8 cellular contexts compared by ENCODE assay signal in the genomic region with DNA sequence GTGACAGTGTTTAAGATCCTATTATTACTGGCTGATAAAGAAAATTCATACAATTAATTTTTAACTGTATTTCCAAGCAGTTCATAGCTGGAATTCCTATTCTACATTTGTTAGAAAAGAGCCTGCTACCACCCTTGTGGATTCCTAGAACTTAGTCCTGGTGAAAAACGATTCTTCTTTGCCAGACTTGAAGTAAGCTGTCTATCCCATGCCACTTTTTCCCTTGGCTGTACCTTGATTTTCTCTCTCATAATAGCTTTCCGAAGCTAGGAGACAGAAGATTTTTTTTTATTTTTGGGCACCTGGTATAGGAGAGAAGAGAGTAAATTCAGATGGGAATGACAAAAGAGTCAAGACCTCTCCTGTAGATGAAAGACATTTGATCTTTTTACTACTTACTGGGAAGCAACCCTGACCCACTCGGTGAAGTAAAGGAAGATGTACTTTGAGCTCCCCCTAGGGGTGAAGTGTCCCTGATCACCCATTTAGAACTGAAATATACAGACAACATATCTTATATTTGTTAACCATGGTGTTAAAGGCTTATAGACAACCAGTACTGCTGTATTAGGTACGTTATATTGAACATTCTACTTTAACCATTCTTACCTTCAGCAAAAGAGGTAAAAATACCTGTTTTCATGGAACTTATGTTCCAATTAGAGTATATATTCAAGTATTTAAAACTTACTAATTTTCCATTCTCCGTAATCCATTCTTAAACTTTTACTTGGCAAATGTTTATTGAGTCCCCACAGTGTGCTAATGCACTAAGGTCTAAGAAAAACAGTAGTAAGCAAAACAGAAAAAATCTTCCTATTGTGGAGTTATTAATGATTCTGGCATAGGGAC. TPM values are rescaled to one million over a fixed set of nuclear protein-coding genes. Genes with fewer than 3 reads are reported as not detected.
DNase-seq lines count a peak whose midpoint lies in the region; ATAC-seq and TF ChIP-seq lines count a peak whose summit lies in the region.

No MANE protein-coding gene starts in this region.

- no peaks in the 10 kb centered on the region for H3K4me1 Mint-ChIP-seq in progenitor cell of endocrine pancreas (ENCODE audit: low read depth)

- POLR2A ChIA-PET in RWPE1 (lab: Yijun Ruan, JAX; ENCODE audit: low non-redundant PET), result no interaction called here

- H3K9me3 Mint-ChIP-seq in progenitor cell of endocrine pancreas (ENCODE audit: low read depth), result no peaks in the 10 kb centered on the region

- CTCF ChIA-PET in RWPE1 (lab: Yijun Ruan, JAX), result interaction anchor here (0.6 to 1.1 kb wide), 5 partner anchors 10 to 92 kb away, joined by 3 to 4 read pairs (median 3); no protein-coding TSS in a partner anchor

- no peak for TF ChIP-seq EP300 in Ishikawa (IDR thresholded peaks at IDR 0.05; ENCODE audit: borderline replicate concordance)

- H3K27ac Mint-ChIP-seq in progenitor cell of endocrine pancreas, result no peak overlapping the region

- ATAC-seq in GM21737 (IDR thresholded peaks at IDR 0.05; ENCODE audit: unreplicated experiment), result peak; percentile 94

- peaks cover 6% of the 10 kb centered on the region for H3K36me3 Mint-ChIP-seq in progenitor cell of endocrine pancreas (ENCODE audit: insufficient read depth)

- H3K27me3 Mint-ChIP-seq in progenitor cell of endocrine pancreas, result no peaks in the 10 kb centered on the region

- no peak overlapping the region for H3K4me3 Mint-ChIP-seq in progenitor cell of endocrine pancreas (ENCODE audit: low read depth)

- TF ChIP-seq CTCF in GM10266 (IDR thresholded peaks at IDR 0.05; ENCODE audit: control insufficient read depth, insufficient read depth, low read depth, missing control alignments), result peak; percentile 62
- peak; percentile 76 for TF ChIP-seq CTCF in RWPE1 (conservative IDR thresholded peaks at IDR 0.05; ENCODE audit: low read depth)
- peak; percentile 78 for TF ChIP-seq CTCF in progenitor cell of endocrine pancreas (IDR thresholded peaks at IDR 0.05; ENCODE audit: unreplicated experiment)

- peak; percentile 63 for TF ChIP-seq RAD21 in Ishikawa (IDR thresholded peaks at IDR 0.05; ENCODE audit: low read depth)

- no peak overlapping the region for H3K27ac ChIP-seq in RWPE1

- DNase-seq in GM10266 (ENCODE audit: extremely low spot score) (peak; percentile 19), RWPE1 (ENCODE audit: low spot score) (peak; percentile 39), glomerular visceral epithelial cell (ENCODE audit: extremely low spot score) (peak; percentile 69), progenitor cell of endocrine pancreas (ENCODE audit: low spot score, unreplicated experiment) (peak; percentile 46), cortex of kidney (lab: John Stamatoyannopoulos, UW) (no peak)
- DNase-seq in activated gamma-delta T cell treated with anti-CD3 and anti-CD28 coated beads, Interleukin-2, amount 50 U/mL, for 16 hours (ENCODE audit: low read depth), result peak; percentile 38

TF ChIP-seq in Ishikawa, 13 proteins besides CTCF, POLR2A, EP300 and RAD21:
- TF ChIP-seq TEAD4 (IDR thresholded peaks at IDR 0.05) (no peak), YY1 (IDR thresholded peaks at IDR 0.05; ENCODE audit: low read depth) (no peak), MAX (IDR thresholded peaks at IDR 0.05) (no peak), FOXM1 (IDR thresholded peaks at IDR 0.05; ENCODE audit: borderline replicate concordance, low read depth) (no peak), ZBTB7A (IDR thresholded peaks at IDR 0.05; ENCODE audit: low read depth) (no peak), NFIC (IDR thresholded peaks at IDR 0.05) (no peak), CREB1 (IDR thresholded peaks at IDR 0.05; ENCODE audit: low read depth) (no peak), EGR1 (IDR thresholded peaks at IDR 0.05) (no peak), TCF12 (IDR thresholded peaks at IDR 0.05; ENCODE audit: low read depth) (no peak), CEBPB (IDR thresholded peaks at IDR 0.05) (no peak)

RNA-seq across cellular contexts. Expression of gene C3orf38, which starts 36.2 kb away (rescaled TPM):
- 30.7 and 35.4 TPM in 2 replicates for total RNA-seq in progenitor cell of endocrine pancreas

RNA-seq across cellular contexts. Expression of gene ZNF654, which starts 54.5 kb away (rescaled TPM):
- total RNA-seq in progenitor cell of endocrine pancreas, result 8.0 and 9.9 TPM in 2 replicates

RNA-seq across cellular contexts. Expression of gene CGGBP1, which starts 54.7 kb away (rescaled TPM):
- total RNA-seq in progenitor cell of endocrine pancreas, result 86.9 and 96.3 TPM in 2 replicates
